Comparison of ENCODE assay signal across 8 cellular contexts in genomic region chr21:43865471-43866181, GRCh38. TPM values are rescaled to one million over a fixed set of nuclear protein-coding genes. Genes with fewer than 3 reads are reported as not detected.
DNase-seq lines count a peak whose midpoint lies in the region; ATAC-seq and TF ChIP-seq lines count a peak whose summit lies in the region.

No MANE protein-coding gene starts in this region.

- no peaks in the 10 kb centered on the region for H3K9me3 Mint-ChIP-seq in activated CD4-positive, alpha-beta memory T cell treated with anti-CD3 and anti-CD28 coated beads for 36 hours

- CTCF ChIA-PET in activated CD4-positive, alpha-beta memory T cell treated with anti-CD3 and anti-CD28 coated beads for 36 hours (lab: Charles Lee) = interaction anchor here (0.6 kb wide), 1 partner anchor 23 kb away, joined by 3 read pairs; no protein-coding TSS in a partner anchor

- H3K9ac ChIP-seq in HUES6 (ENCODE audit: low read length) (no peak overlapping the region), mucosa of stomach (ENCODE audit: low read length) (peak overlapping the region; percentile 78)

- peaks cover 9% of the 10 kb centered on the region for H3K4me1 ChIP-seq in HUES6 (ENCODE audit: control insufficient read depth, insufficient read depth, low read length)
- peaks cover 39% of the 10 kb centered on the region for H3K4me1 ChIP-seq in mucosa of stomach (ENCODE audit: control insufficient read depth, insufficient read depth, low read length)

- peaks cover 37% of the 10 kb centered on the region for H3K4me1 Mint-ChIP-seq in activated CD4-positive, alpha-beta memory T cell treated with anti-CD3 and anti-CD28 coated beads for 36 hours (ENCODE audit: low read depth)

- peak overlapping the region; percentile 80 for H3K4me3 Mint-ChIP-seq in activated CD4-positive, alpha-beta memory T cell treated with anti-CD3 and anti-CD28 coated beads for 36 hours

- H3K27me3 Mint-ChIP-seq in activated CD4-positive, alpha-beta memory T cell treated with anti-CD3 and anti-CD28 coated beads for 36 hours = no peaks in the 10 kb centered on the region

- intact Hi-C loops in activated CD4-positive, alpha-beta memory T cell treated with anti-CD3 and anti-CD28 coated beads for 36 hours (cut with micrococcal nuclease) = loop anchor here (1.0 to 10.0 kb wide), 7 partner anchors 19 to 203 kb away; partner anchors contain the start of genes PDXK and RRP1

- H3K36me3 Mint-ChIP-seq in activated CD4-positive, alpha-beta memory T cell treated with anti-CD3 and anti-CD28 coated beads for 36 hours = peaks cover 19% of the 10 kb centered on the region

- H3K4me3 ChIP-seq in HUES6 (ENCODE audit: low read depth, low read length) (peak overlapping the region; percentile 64), epithelial cell of esophagus (ENCODE audit: low read length) (peak overlapping the region; percentile 58), mucosa of stomach (ENCODE audit: low read length) (peak overlapping the region; percentile 14)

- ATAC-seq in HG03565 (IDR thresholded peaks at IDR 0.05; ENCODE audit: unreplicated experiment) = no peak

- DNase-seq in ELR (ENCODE audit: low read depth) (peak; percentile 56), epithelial cell of esophagus (ENCODE audit: low read depth) (peak; percentile 31), substantia nigra (lab: John Stamatoyannopoulos, UW) (peak in 17 of 49 donors; percentile 13 to 56 (median 26)), NCI-H446 (lab: John Stamatoyannopoulos, UW) (no peak)
- DNase-seq in activated CD4-positive, alpha-beta memory T cell treated with anti-CD3 and anti-CD28 coated beads for 36 hours = peak; percentile 62

- H3K27ac ChIP-seq in HUES6 (ENCODE audit: low read depth, low read length) = no peak overlapping the region
- peak overlapping the region; percentile 61 for H3K27ac ChIP-seq in substantia nigra (ENCODE audit: low read depth, low read length, poor library complexity, severe bottlenecking)

- H3K36me3 ChIP-seq in HUES6 (ENCODE audit: control insufficient read depth, insufficient read depth, low read length) (no peaks in the 10 kb centered on the region), mucosa of stomach (ENCODE audit: control insufficient read depth, insufficient read depth, low read length) (no peaks in the 10 kb centered on the region)

- no peak for TF ChIP-seq CTCF in epithelial cell of esophagus (IDR thresholded peaks at IDR 0.05; ENCODE audit: insufficient read depth, low read depth, low read length, missing control alignments)

- peaks cover 24% of the 10 kb centered on the region for H3K27me3 ChIP-seq in HUES6 (ENCODE audit: control insufficient read depth, insufficient read depth, low read length)
- H3K27me3 ChIP-seq in mucosa of stomach (ENCODE audit: control insufficient read depth, insufficient read depth, low read length) = no peaks in the 10 kb centered on the region

- POLR2A ChIA-PET in activated CD4-positive, alpha-beta memory T cell treated with anti-CD3 and anti-CD28 coated beads for 36 hours (lab: Charles Lee) = interaction anchor here (1.6 kb wide), 1 partner anchor 98 kb away, joined by 4 read pairs; no protein-coding TSS in a partner anchor

- H3K27ac Mint-ChIP-seq in activated CD4-positive, alpha-beta memory T cell treated with anti-CD3 and anti-CD28 coated beads for 36 hours = peak overlapping the region; percentile 90

- no peaks in the 10 kb centered on the region for H3K9me3 ChIP-seq in HUES6 (ENCODE audit: control insufficient read depth, insufficient read depth, low read depth, low read length)
- no peaks in the 10 kb centered on the region for H3K9me3 ChIP-seq in mucosa of stomach (ENCODE audit: control insufficient read depth, low read length)

RNA-seq across cellular contexts. Expression of gene AGPAT3, which starts 0.6 kb away (rescaled TPM):
- 10 to 100 TPM; 71.4 to 82.4 TPM for total RNA-seq in activated CD4-positive, alpha-beta memory T cell treated with anti-CD3 and anti-CD28 coated beads for 36 hours

Comparison
In these comparisons a context has a peak if more than half of its experiments do, and no peak if none do; other contexts are left out.
1. DNase-seq: peak in ELR (single experiment), activated CD4-positive, alpha-beta memory T cell treated with anti-CD3 and anti-CD28 coated beads for 36 hours (single experiment) and epithelial cell of esophagus (single experiment); none in NCI-H446 (0 of 2).
2. H3K4me3 ChIP-seq: peak in every context shown above with its lines; median percentile 64 in HUES6; 58 in epithelial cell of esophagus; 14 in mucosa of stomach.